In genomic region chr15:67173015-67173414, GRCh38 we compare ENCODE assay signal across 16 cellular contexts.
A peak's percentile ranks its signal among the peaks of the same experiment; 100 is the strongest.
DNase-seq lines count a peak whose midpoint lies in the region; ATAC-seq and TF ChIP-seq lines count a peak whose summit lies in the region.
"Had no signal": no experiment of that assay in that cellular context is flagged by ENCODE, and none has a peak within 500 bp of the region (broad histone marks: within the 10 kb centered on the region; RNA-seq: fewer than 3 reads in every experiment).

No MANE protein-coding gene starts in this region.

- no peaks in the 10 kb centered on the region for H3K9me3 ChIP-seq in CD8-positive, alpha-beta memory T cell (ENCODE audit: low read length)
- no peaks in the 10 kb centered on the region for H3K9me3 ChIP-seq in psoas muscle
- H3K9me3 ChIP-seq: vagina had no signal

- CTCF ChIA-PET in activated CD4-positive, alpha-beta T cell treated with anti-CD3 and anti-CD28 coated beads, Interleukin-2, amount 10 ng/mL, durations not matched to agents 7 days and 5 days (lab: Charles Lee), result interaction anchor here (0.9 kb wide), 1 partner anchor 10 kb away, joined by 3 read pairs; no protein-coding TSS in a partner anchor
- CTCF ChIA-PET in CD8-positive, alpha-beta memory T cell (lab: Charles Lee), result no interaction called here

- peaks cover 53% of the 10 kb centered on the region for H3K4me1 Mint-ChIP-seq in activated CD4-positive, alpha-beta T cell treated with anti-CD3 and anti-CD28 coated beads, Interleukin-2, amount 10 ng/mL, durations not matched to agents 7 days and 5 days
- H3K4me1 Mint-ChIP-seq in CD8-positive, alpha-beta memory T cell, result peaks cover 47 to 72% (median 57%) of the 10 kb centered on the region in 3 donors
- peaks cover 73% of the 10 kb centered on the region for H3K4me1 Mint-ChIP-seq in activated T-helper 17 cell treated with anti-CD3 and anti-CD28 coated beads, Interleukin-2, amount 50 U/mL, for 72 hours

- H3K27ac ChIP-seq in CD8-positive, alpha-beta memory T cell (ENCODE audit: low read depth, low read length), result no peak overlapping the region
- peak overlapping the region; percentile 90 for H3K27ac ChIP-seq in psoas muscle
- H3K27ac ChIP-seq: vagina had no signal

- H3K27me3 Mint-ChIP-seq in activated CD4-positive, alpha-beta T cell treated with anti-CD3 and anti-CD28 coated beads, Interleukin-2, amount 10 ng/mL, durations not matched to agents 7 days and 5 days, result no peaks in the 10 kb centered on the region
- no peaks in the 10 kb centered on the region for H3K27me3 Mint-ChIP-seq in CD8-positive, alpha-beta memory T cell
- H3K27me3 Mint-ChIP-seq in activated T-helper 17 cell treated with anti-CD3 and anti-CD28 coated beads, Interleukin-2, amount 50 U/mL, for 72 hours, result no peaks in the 10 kb centered on the region

- H3K27ac Mint-ChIP-seq in activated CD4-positive, alpha-beta T cell treated with anti-CD3 and anti-CD28 coated beads, Interleukin-2, amount 10 ng/mL, durations not matched to agents 7 days and 5 days, result peak overlapping the region; percentile 31
- peak overlapping the region in 7 of 8 donors; percentile 66 to 95 (median 76) for H3K27ac Mint-ChIP-seq in CD8-positive, alpha-beta memory T cell
- H3K27ac Mint-ChIP-seq in activated T-helper 17 cell treated with anti-CD3 and anti-CD28 coated beads, Interleukin-2, amount 50 U/mL, for 72 hours, result peak overlapping the region; percentile 91

- no peaks in the 10 kb centered on the region for H3K27me3 ChIP-seq in CD8-positive, alpha-beta memory T cell (ENCODE audit: insufficient read depth, low read length, poor library complexity, severe bottlenecking)
- H3K27me3 ChIP-seq in psoas muscle (ENCODE audit: insufficient read depth in 3 of 3, low read length in 2 of 3), result no peaks in the 10 kb centered on the region
- H3K27me3 ChIP-seq: vagina had no signal

- H3K36me3 Mint-ChIP-seq in activated CD4-positive, alpha-beta T cell treated with anti-CD3 and anti-CD28 coated beads, Interleukin-2, amount 10 ng/mL, durations not matched to agents 7 days and 5 days (ENCODE audit: low read depth), result peaks cover 86% of the 10 kb centered on the region
- H3K36me3 Mint-ChIP-seq in CD8-positive, alpha-beta memory T cell, result peaks cover 7 to 95% (median 19%) of the 10 kb centered on the region in 3 donors
- peaks cover 100% of the 10 kb centered on the region for H3K36me3 Mint-ChIP-seq in activated T-helper 17 cell treated with anti-CD3 and anti-CD28 coated beads, Interleukin-2, amount 50 U/mL, for 72 hours (ENCODE audit: low read depth)

- TF ChIP-seq CTCF in psoas muscle (IDR thresholded peaks at IDR 0.05), result no peak

- WGBS in psoas muscle, 3 donors, result 84 to 93% (median 92%) methylated on average over 9 of the region's 9 CpGs

- POLR2A ChIA-PET in activated CD4-positive, alpha-beta T cell treated with anti-CD3 and anti-CD28 coated beads, Interleukin-2, amount 10 ng/mL, durations not matched to agents 7 days and 5 days (lab: Charles Lee), result interaction anchor here (0.6 kb wide), 1 partner anchor 22 kb away, joined by 4 read pairs; no protein-coding TSS in a partner anchor
- POLR2A ChIA-PET in CD8-positive, alpha-beta memory T cell (lab: Charles Lee), result no interaction called here

- no peak for DNase-seq in activated CD4-positive, alpha-beta T cell treated with anti-CD3 and anti-CD28 coated beads, Interleukin-2, amount 10 ng/mL, durations not matched to agents 7 days and 5 days
- no peak for DNase-seq in activated CD4-positive, alpha-beta T cell treated with anti-CD3 and anti-CD28 coated beads, Interleukin-2, amount 50 U/mL, for 4 hours
- no peak for DNase-seq in CD8-positive, alpha-beta memory T cell
- no peak for DNase-seq in psoas muscle
- no peak for DNase-seq in hepatic stellate cell (ENCODE audit: low spot score)
- DNase-seq in central memory CD4-positive, alpha-beta T cell, result no peak
- DNase-seq: activated effector memory CD4-positive, alpha-beta T cell treated with Interleukin-2 at 50 U/mL for 16 hours; cortex of kidney; foreskin melanocyte; NCI-H187 treated with DMSO at 0.1 percent for 48 hours; NCI-H446; retina; stimulated activated CD4-positive, alpha-beta T cell treated with anti-CD3 and anti-CD28 coated beads, Interleukin-15, amount 100 ng/mL, for 24 hours had no signal

- H3K4me1 ChIP-seq in CD8-positive, alpha-beta memory T cell (ENCODE audit: insufficient read depth, low read length), result peaks cover 6% of the 10 kb centered on the region
- peaks cover 89% of the 10 kb centered on the region for H3K4me1 ChIP-seq in psoas muscle

- no peak overlapping the region for H3K4me3 ChIP-seq in CD8-positive, alpha-beta memory T cell (ENCODE audit: low read length)
- H3K4me3 ChIP-seq in psoas muscle, result no peak overlapping the region
- H3K4me3 ChIP-seq: vagina had no signal

- H3K4me3 Mint-ChIP-seq in activated CD4-positive, alpha-beta T cell treated with anti-CD3 and anti-CD28 coated beads, Interleukin-2, amount 10 ng/mL, durations not matched to agents 7 days and 5 days, result no peak overlapping the region
- H3K4me3 Mint-ChIP-seq in CD8-positive, alpha-beta memory T cell, result no peak overlapping the region
- peak overlapping the region; percentile 66 for H3K4me3 Mint-ChIP-seq in activated T-helper 17 cell treated with anti-CD3 and anti-CD28 coated beads, Interleukin-2, amount 50 U/mL, for 72 hours

- no peak for ATAC-seq in activated T-helper 17 cell treated with anti-CD3 and anti-CD28 coated beads, Interleukin-2, amount 50 U/mL, for 72 hours (replicated peaks)
- ATAC-seq in psoas muscle (no peak), HG03442 (IDR thresholded peaks at IDR 0.05; ENCODE audit: unreplicated experiment) (no peak)

- peaks cover 31% of the 10 kb centered on the region for H3K36me3 ChIP-seq in CD8-positive, alpha-beta memory T cell (ENCODE audit: insufficient read depth, low read length)
- H3K36me3 ChIP-seq in psoas muscle (ENCODE audit: insufficient read depth in 1 of 2, low read depth in 1 of 2), result peaks cover 0 to 27% of the 10 kb centered on the region in 2 donors

- intact Hi-C loops in psoas muscle (cut with DNase I), result no loop called here

- no peaks in the 10 kb centered on the region for H3K9me3 Mint-ChIP-seq in activated CD4-positive, alpha-beta T cell treated with anti-CD3 and anti-CD28 coated beads, Interleukin-2, amount 10 ng/mL, durations not matched to agents 7 days and 5 days
- H3K9me3 Mint-ChIP-seq in CD8-positive, alpha-beta memory T cell, result no peaks in the 10 kb centered on the region
- H3K9me3 Mint-ChIP-seq in activated T-helper 17 cell treated with anti-CD3 and anti-CD28 coated beads, Interleukin-2, amount 50 U/mL, for 72 hours, result no peaks in the 10 kb centered on the region

Comparison
In these comparisons a context has a peak if more than half of its experiments do, and no peak if none do; other contexts are left out.
1. H3K27ac Mint-ChIP-seq: peak in every context shown above with its lines; median percentile 91 in activated T-helper 17 cell treated with anti-CD3 and anti-CD28 coated beads, Interleukin-2, amount 50 U/mL, for 72 hours; 76 in CD8-positive, alpha-beta memory T cell; 31 in activated CD4-positive, alpha-beta T cell treated with anti-CD3 and anti-CD28 coated beads, Interleukin-2, amount 10 ng/mL, durations not matched to agents 7 days and 5 days.